In the genomic region with DNA sequence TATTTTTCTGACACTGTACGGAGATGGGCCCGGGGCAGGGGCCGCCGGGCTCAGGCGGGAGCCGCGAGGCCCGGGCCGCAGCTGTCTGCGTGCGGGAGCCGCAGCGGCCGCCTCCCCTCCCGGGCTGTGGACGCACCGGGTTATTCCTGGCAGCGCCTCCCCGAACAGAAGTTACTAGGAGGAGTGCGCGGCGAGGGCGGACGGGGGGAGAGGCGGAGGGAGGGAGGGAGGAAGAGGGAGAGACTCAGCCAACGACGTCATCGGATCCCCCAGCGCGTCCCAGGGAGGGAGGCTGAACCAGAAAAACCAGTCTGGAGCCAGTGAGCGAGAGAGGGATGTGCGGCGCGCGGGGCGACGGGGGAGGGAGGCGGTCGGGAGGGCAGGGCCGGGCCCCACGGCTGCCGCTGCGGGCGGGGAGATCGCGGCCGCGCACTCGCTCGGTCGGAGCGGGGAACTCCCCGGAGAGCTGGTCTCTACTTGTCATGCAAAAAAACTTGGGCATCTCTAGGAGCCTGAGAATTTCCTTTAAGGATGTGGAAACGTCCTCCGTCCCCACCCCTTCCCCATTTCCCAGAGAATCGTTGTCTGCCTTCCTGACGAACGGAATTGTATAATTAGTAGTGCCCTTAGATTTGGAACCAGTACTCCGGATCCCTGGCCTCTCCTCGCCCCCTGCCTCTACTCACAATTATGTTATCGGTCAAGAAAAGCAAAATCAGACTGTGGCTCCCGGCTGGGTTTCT, we compare ENCODE assay signal across 8 cellular contexts. TPM values are rescaled to one million over a fixed set of nuclear protein-coding genes. Genes with fewer than 3 reads are reported as not detected.
DNase-seq lines count a peak whose midpoint lies in the region; ATAC-seq and TF ChIP-seq lines count a peak whose summit lies in the region.

No MANE protein-coding gene starts in this region.

- peak overlapping the region; percentile 94 for H3K27ac ChIP-seq in AG04450 (ENCODE audit: low read depth, low read length)
- peak overlapping the region; percentile 60 for H3K27ac ChIP-seq in ectodermal cell (ENCODE audit: insufficient read depth, low read depth, low read length, poor library complexity, severe bottlenecking)
- H3K27ac ChIP-seq in lung (ENCODE audit: low read depth in 1 of 2, low read length in 1 of 2) = peak overlapping the region; percentile 95 to 99

- H3K4me1 ChIP-seq in ectodermal cell (ENCODE audit: control insufficient read depth, insufficient read depth, low read length) (peaks cover 18% of the 10 kb centered on the region), lung (ENCODE audit: control insufficient read depth in 2 of 2, insufficient read depth in 2 of 2, low read length in 2 of 2) (no peaks in the 10 kb centered on the region)

- H3K27me3 ChIP-seq in AG04450 (ENCODE audit: control insufficient read depth, insufficient read depth, low read length) (no peaks in the 10 kb centered on the region), ectodermal cell (ENCODE audit: control insufficient read depth, insufficient read depth, low read length, poor library complexity, severe bottlenecking) (peaks cover 50% of the 10 kb centered on the region), lung (ENCODE audit: control insufficient read depth, insufficient read depth) (no peaks in the 10 kb centered on the region)

- DNase-seq in AG04450 (ENCODE audit: low read depth, low spot score) = peak; percentile 91
- DNase-seq in NCI-H526 treated with DMSO at 0.1 percent for 48 hours (lab: John Stamatoyannopoulos, UW) = peak; percentile 95
- peak; percentile 92 for DNase-seq in activated CD8-positive, alpha-beta memory T cell treated with anti-CD3 and anti-CD28 coated beads for 24 hours
- DNase-seq in lung (ENCODE audit: low spot score) = peak; percentile 97
- peak; percentile 79 to 91 for DNase-seq in stimulated activated CD4-positive, alpha-beta T cell treated with anti-CD3 and anti-CD28 coated beads, Interleukin-4, amount 100 ng/mL, for 48 hours (ENCODE audit: low read depth in 2 of 2)

- CTCF ChIA-PET in AG04450 (lab: Charles Lee) = interaction anchor here (0.9 kb wide), 1 partner anchor 253 kb away, joined by 3 read pairs; no protein-coding TSS in a partner anchor

- WGBS in ectodermal cell, 2 experiments = 0 to 1% methylated on average over 62 of the region's 62 CpGs
- 0% methylated on average over 62 of the region's 62 CpGs for WGBS in lung, 2 donors

- H3K36me3 ChIP-seq in ectodermal cell (ENCODE audit: control insufficient read depth, insufficient read depth, low read length) (no peaks in the 10 kb centered on the region), lung (ENCODE audit: control insufficient read depth in 2 of 2, insufficient read depth in 2 of 2, low read length in 2 of 2) (no peaks in the 10 kb centered on the region)

- H3K4me3 ChIP-seq in AG04450 (ENCODE audit: low read depth, low read length) (peak overlapping the region; percentile 99), ectodermal cell (ENCODE audit: insufficient read depth, low read depth, low read length) (peak overlapping the region; percentile 77), lung (peak overlapping the region; percentile 92)

- H3K9me3 ChIP-seq in AG04450 (ENCODE audit: control insufficient read depth, insufficient read depth, low read length) (no peaks in the 10 kb centered on the region; the same call in 1 of the 2 replicates), ectodermal cell (ENCODE audit: control insufficient read depth, low read length) (no peaks in the 10 kb centered on the region), lung (ENCODE audit: control insufficient read depth in 2 of 2, insufficient read depth in 1 of 2, low read length in 1 of 2) (no peaks in the 10 kb centered on the region)

- TF ChIP-seq CTCF in AG04450 (IDR thresholded peaks at IDR 0.05; ENCODE audit: low read depth, low read length) = no peak
- TF ChIP-seq CTCF in lung (IDR thresholded peaks at IDR 0.05; ENCODE audit: control extremely low read depth, extremely low read depth) = no peak

- ATAC-seq in GM19023 (IDR thresholded peaks at IDR 0.05; ENCODE audit: unreplicated experiment) (peak; percentile 28), HG03378 (IDR thresholded peaks at IDR 0.05; ENCODE audit: unreplicated experiment) (peak; percentile 13), lung (ENCODE audit: insufficient read depth, low FRiP score) (peak; percentile 85)

- POLR2A ChIA-PET in AG04450 (lab: Yijun Ruan, JAX) = interaction anchor here (0.6 to 1.8 kb wide), 3 partner anchors 20 to 115 kb away, joined by 3 to 9 read pairs (median 3); no protein-coding TSS in a partner anchor

RNA-seq across cellular contexts. Expression of gene HIVEP2, which starts 1.4 kb away (rescaled TPM):
- polyA plus RNA-seq in AG04450 (2011; rRNA removed) (4.9 and 6.9 TPM in 2 replicates), lung (1 to 10 TPM; 3.0 to 8.0 TPM)
- 13.7 and 14.5 TPM in 2 replicates for polyA minus RNA-seq in AG04450 (2011; rRNA and poly(A)+ RNA removed)
- polyA plus RNA-seq in ectodermal cell (2013, experiment 1 of 4) = 2.3 TPM
- polyA plus RNA-seq in ectodermal cell (2013, experiment 2 of 4) = 2.6 TPM
- 1.7 TPM for polyA plus RNA-seq in ectodermal cell (2013, experiment 3 of 4)
- 1.7 TPM for polyA plus RNA-seq in ectodermal cell (2013, experiment 4 of 4)
- total RNA-seq in lung = 10 to 100 TPM; 14.4 to 23.8 TPM

Comparison
In these comparisons a context has a peak if more than half of its experiments do, and no peak if none do; other contexts are left out.
1. Peak in every context shown above with its lines: DNase-seq, ATAC-seq, H3K4me3 ChIP-seq and H3K27ac ChIP-seq.
2. ATAC-seq: peak in every context shown above with its lines; median percentile 85 in lung; 28 in GM19023; 13 in HG03378.